In genomic region chr1:24107462-24108225, GRCh38 we compare ENCODE assay signal across 12 cellular contexts. TPM values are rescaled to one million over a fixed set of nuclear protein-coding genes. Genes with fewer than 3 reads are reported as not detected.
DNase-seq lines count a peak whose midpoint lies in the region; ATAC-seq and TF ChIP-seq lines count a peak whose summit lies in the region.
"Had no signal": no experiment of that assay in that cellular context is flagged by ENCODE, and none has a peak within 500 bp of the region (broad histone marks: within the 10 kb centered on the region; RNA-seq: fewer than 3 reads in every experiment).

No MANE protein-coding gene starts in this region.

- H3K9me3 ChIP-seq in left ventricle myocardium inferior (replicated peaks) (no peaks in the 10 kb centered on the region), mammary epithelial cell (replicated peaks; ENCODE audit: insufficient read depth, low read length) (no peaks in the 10 kb centered on the region), transverse colon (no peaks in the 10 kb centered on the region)

- peaks cover 4 to 7% (median 5%) of the 10 kb centered on the region in 3 donors for H3K4me1 Mint-ChIP-seq in T-cell
- H3K4me1 Mint-ChIP-seq: activated naive CD4-positive, alpha-beta T cell treated with anti-CD3 and anti-CD28 coated beads, Interleukin-2, amount 50 U/mL, for 24 hours had no signal

- no peaks in the 10 kb centered on the region for H3K79me2 ChIP-seq in mammary epithelial cell (ENCODE audit: insufficient read depth, low read length)

- H3K36me3 ChIP-seq in left ventricle myocardium inferior: peaks cover 37% of the 10 kb centered on the region
- H3K36me3 ChIP-seq in mammary epithelial cell (ENCODE audit: insufficient read depth, low read length): no peaks in the 10 kb centered on the region
- no peaks in the 10 kb centered on the region for H3K36me3 ChIP-seq in transverse colon

- no peaks in the 10 kb centered on the region for H3K36me3 Mint-ChIP-seq in T-cell
- H3K36me3 Mint-ChIP-seq: activated naive CD4-positive, alpha-beta T cell treated with anti-CD3 and anti-CD28 coated beads, Interleukin-2, amount 50 U/mL, for 24 hours; IgD-negative memory B cell had no signal

- H3K27ac ChIP-seq in left ventricle myocardium inferior (replicated peaks) (peak overlapping the region; percentile 96), mammary epithelial cell (ENCODE audit: insufficient read depth, low read depth, low read length) (no peak overlapping the region), transverse colon (peak overlapping the region in 2 of 4 donors; percentile 43 to 49)

- TF ChIP-seq CTCF in left ventricle myocardium inferior (IDR thresholded peaks at IDR 0.05; ENCODE audit: borderline replicate concordance) (no peak), mammary epithelial cell (conservative IDR thresholded peaks at IDR 0.05 in 1 of 2, IDR thresholded peaks at IDR 0.05 in 1 of 2; ENCODE audit: extremely low read depth in 1 of 2, insufficient read depth in 1 of 2, low read depth in 1 of 2, low read length in 2 of 2) (no peak), transverse colon (IDR thresholded peaks at IDR 0.05) (no peak)

- 93% methylated on average over 17 of the region's 18 CpGs for WGBS in mammary epithelial cell (ENCODE audit: low coverage, missing lambda C conversion rate)
- 57% methylated on average over 18 of the region's 18 CpGs; no CpG with 5 or more reads in 1 of the 2 donors for WGBS in transverse colon (ENCODE audit: low coverage in 1 of 2), 2 donors

- no peak for TF ChIP-seq EP300 in transverse colon (IDR thresholded peaks at IDR 0.05; ENCODE audit: low read depth)

- no peaks in the 10 kb centered on the region for H3K9me3 Mint-ChIP-seq in T-cell
- H3K9me3 Mint-ChIP-seq: activated naive CD4-positive, alpha-beta T cell treated with anti-CD3 and anti-CD28 coated beads, Interleukin-2, amount 50 U/mL, for 24 hours; IgD-negative memory B cell had no signal

- TF ChIP-seq POLR2A in transverse colon (IDR thresholded peaks at IDR 0.05): no peak

- H3K4me1 ChIP-seq in left ventricle myocardium inferior: peaks cover 85% of the 10 kb centered on the region
- H3K4me1 ChIP-seq in mammary epithelial cell (ENCODE audit: insufficient read depth, low read length): peaks cover 36% of the 10 kb centered on the region
- peaks cover 0 to 18% (median 9%) of the 10 kb centered on the region in 4 donors for H3K4me1 ChIP-seq in transverse colon

- H3K27me3 Mint-ChIP-seq in T-cell: peaks cover 0 to 11% of the 10 kb centered on the region in 2 donors
- H3K27me3 Mint-ChIP-seq: activated naive CD4-positive, alpha-beta T cell treated with anti-CD3 and anti-CD28 coated beads, Interleukin-2, amount 50 U/mL, for 24 hours had no signal

- H3K27me3 ChIP-seq in left ventricle myocardium inferior (ENCODE audit: low read depth): no peaks in the 10 kb centered on the region
- no peaks in the 10 kb centered on the region for H3K27me3 ChIP-seq in mammary epithelial cell (ENCODE audit: insufficient read depth, low read length)
- no peaks in the 10 kb centered on the region for H3K27me3 ChIP-seq in transverse colon

- no peak overlapping the region for H3K4me3 Mint-ChIP-seq in T-cell
- H3K4me3 Mint-ChIP-seq: activated naive CD4-positive, alpha-beta T cell treated with anti-CD3 and anti-CD28 coated beads, Interleukin-2, amount 50 U/mL, for 24 hours; IgD-negative memory B cell had no signal

- no peak overlapping the region for H2AFZ ChIP-seq in mammary epithelial cell (ENCODE audit: low read depth, low read length)

- in situ Hi-C loops in mammary epithelial cell (cut with MboI; ENCODE audit: low sequenced_read_pairs in 2 of 2) (no loop called here), transverse colon (cut with MboI; ENCODE audit: low pct_ligation_motif_present in 1 of 4, low pct_unique_long_range_greater_than_20kb in 1 of 4, low sequenced_read_pairs in 3 of 4) (no loop called here)

- POLR2A ChIA-PET in T-cell (lab: Charles Lee): no interaction called here

- no peak overlapping the region for H3K9ac ChIP-seq in mammary epithelial cell (ENCODE audit: insufficient read depth, low read length)

- no TSS peak for BruUV-seq in mammary epithelial cell (replicated peaks; lab: Mats Ljungman, UMichigan)

- H3K27ac Mint-ChIP-seq in T-cell: no peak overlapping the region
- H3K27ac Mint-ChIP-seq: activated naive CD4-positive, alpha-beta T cell treated with anti-CD3 and anti-CD28 coated beads, Interleukin-2, amount 50 U/mL, for 24 hours; IgD-negative memory B cell had no signal

- no peak overlapping the region for H3K4me2 ChIP-seq in mammary epithelial cell (ENCODE audit: insufficient read depth, low read depth, low read length)

- dilution Hi-C loops in mammary epithelial cell (cut with HindIII; ENCODE audit: low sequenced_read_pairs): no loop called here

- H3K4me3 ChIP-seq in left ventricle myocardium inferior (peak overlapping the region; percentile 72), mammary epithelial cell (replicated peaks in 1 of 3; ENCODE audit: insufficient read depth in 1 of 3, low read depth in 2 of 3, low read length in 3 of 3) (no peak overlapping the region), transverse colon (no peak overlapping the region)

- CTCF ChIA-PET in mammary epithelial cell (lab: Charles Lee; ENCODE audit: low non-redundant PET) (no interaction called here), T-cell (lab: Charles Lee) (no interaction called here)

- ATAC-seq in left colon (peak; percentile 65), GM21717 (IDR thresholded peaks at IDR 0.05; ENCODE audit: unreplicated experiment) (no peak), T-cell (replicated peaks in 1 of 4) (no peak)
- ATAC-seq: left lobe of liver had no signal

- DNase-seq in left ventricle myocardium inferior (no peak), cardiac septum (ENCODE audit: low spot score) (no peak), mammary epithelial cell (peak; percentile 6), left colon (peak; percentile 49 to 62), transverse colon (peak; percentile 52), T-cell (no peak)
- DNase-seq in activated CD4-positive, alpha-beta T cell treated with anti-CD3 and anti-CD28 coated beads for 1 hour: no peak

- intact Hi-C loops in left ventricle myocardium inferior (cut with micrococcal nuclease) (no loop called here), cardiac septum (cut with DNase I) (no loop called here), mammary epithelial cell (cut with micrococcal nuclease) (no loop called here), left colon (cut with DNase I, micrococcal nuclease) (no loop called here), transverse colon (cut with DNase I; ENCODE audit: low total_unique reads) (no loop called here)

- H4K20me1 ChIP-seq in mammary epithelial cell (ENCODE audit: insufficient read depth, low read length): no peaks in the 10 kb centered on the region

RNA-seq across cellular contexts. Expression of gene MYOM3, which starts 4.3 kb away (rescaled TPM):
- total RNA-seq in left ventricle myocardium inferior: 440 TPM
- 249 TPM for total RNA-seq in cardiac septum
- 1 to 10 TPM in 1 of 2 donors, under 1 TPM in 1; 0.54 to 1.8 TPM for total RNA-seq in mammary epithelial cell
- 0.19 TPM for polyA plus RNA-seq in mammary epithelial cell
- 2.0 TPM for polyA minus RNA-seq in mammary epithelial cell
- total RNA-seq in left colon: 1 to 10 TPM; 4.1 to 4.2 TPM
- total RNA-seq in transverse colon: 1 to 10 TPM in 3 of 4 donors, under 1 TPM in 1; 0.60 to 7.5 (median 3.0) TPM
- total RNA-seq in T-cell: not detected
- total RNA-seq: SK-MEL-5 had no signal
- polyA plus RNA-seq: IgD-negative memory B cell had no signal

RNA-seq across cellular contexts. Expression of gene IL22RA1, which starts 35.3 kb away (rescaled TPM):
- total RNA-seq in left ventricle myocardium inferior (0.14 TPM), cardiac septum (0.35 TPM), mammary epithelial cell (1 to 10 TPM in 1 of 2 donors, under 1 TPM in 1; 0.50 to 3.3 TPM), left colon (10 to 100 TPM; 26.6 to 40.0 TPM), transverse colon (10 to 100 TPM in 3 of 4 donors, 1 to 10 TPM in 1; 4.4 to 29.2 (median 27.3) TPM), T-cell (under 1 TPM in 2 of 5 donors, not detected in 3; 0.13 to 0.15 TPM)
- 2.7 TPM for polyA plus RNA-seq in mammary epithelial cell
- polyA minus RNA-seq in mammary epithelial cell: 0.62 TPM
- polyA plus RNA-seq: IgD-negative memory B cell had no signal

Comparison
In these comparisons a context has a peak if more than half of its experiments do, and no peak if none do; other contexts are left out.
1. DNase-seq: peak in mammary epithelial cell (single experiment), left colon (2 of 2) and transverse colon (single experiment); none in left ventricle myocardium inferior (single experiment), cardiac septum (single experiment), T-cell (0 of 34) and activated CD4-positive, alpha-beta T cell treated with anti-CD3 and anti-CD28 coated beads for 1 hour (single experiment).
2. RNA of gene MYOM3, which starts 4.3 kb away (total RNA-seq): 440 TPM in left ventricle myocardium inferior (single experiment) and 249 TPM in cardiac septum (single experiment); 4.1 to 4.2 TPM in left colon, 0.60 to 7.5 TPM in transverse colon, 0.54 to 1.8 TPM in mammary epithelial cell and not detected in T-cell; every median in the first group is over 10 times any median in the second.